In the genomic region with DNA sequence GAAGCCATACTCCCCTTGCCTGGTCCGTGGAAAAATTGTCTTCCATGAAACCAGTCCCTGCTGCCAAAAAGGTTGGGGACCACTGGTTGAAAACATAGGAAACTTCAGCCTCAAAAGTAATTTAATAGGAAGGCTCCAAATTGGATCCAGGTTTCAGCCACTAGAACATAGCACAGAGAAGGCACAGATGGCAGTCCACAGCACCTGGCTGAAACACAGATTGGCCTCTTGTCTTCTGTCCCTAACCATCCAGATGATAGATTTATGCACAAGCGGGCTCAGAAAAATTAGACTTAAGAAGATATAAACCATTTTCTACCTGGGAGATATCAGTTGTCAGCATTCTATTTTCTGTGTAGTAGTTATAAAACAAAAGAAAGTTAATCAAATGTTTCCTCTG, we compare ENCODE assay signal across 24 cellular contexts.
"Had no signal": no experiment of that assay in that cellular context is flagged by ENCODE, and none has a peak within 500 bp of the region (broad histone marks: within the 10 kb centered on the region; RNA-seq: fewer than 3 reads in every experiment).

No MANE protein-coding gene starts in this region.

- H3K27me3 ChIP-seq: colonic mucosa, dorsolateral prefrontal cortex, esophagus squamous epithelium, foreskin keratinocyte, gastrocnemius medialis, gastroesophageal sphincter, heart left ventricle, heart right ventricle, hepatocyte had no signal

- H3K27ac ChIP-seq: colonic mucosa, coronary artery, dorsolateral prefrontal cortex, epithelial cell of prostate, esophagus squamous epithelium, foreskin keratinocyte, gastrocnemius medialis, gastroesophageal sphincter, heart left ventricle, heart right ventricle, hepatocyte had no signal

- ATAC-seq: effector memory CD8-positive, alpha-beta T cell; esophagus mucosa; foreskin keratinocyte; gastrocnemius medialis; gastroesophageal sphincter; heart left ventricle; heart right ventricle had no signal

- H3K9me3 ChIP-seq: colonic mucosa, esophagus squamous epithelium, gastrocnemius medialis, gastroesophageal sphincter, heart left ventricle, heart right ventricle had no signal

- DNase-seq: colonic mucosa; cortex of kidney; dermis blood vessel endothelial cell; effector CD4-positive, alpha-beta T cell; effector CD8-positive, alpha-beta T cell; effector memory CD4-positive, alpha-beta T cell; effector memory CD8-positive, alpha-beta T cell; erythroblast; esophagus squamous epithelium; foreskin fibroblast; foreskin keratinocyte; foreskin melanocyte; gastrocnemius medialis; glutamatergic neuron; head of caudate nucleus; heart left ventricle; heart right ventricle; hippocampal formation had no signal

- H3K36me3 ChIP-seq: colonic mucosa, esophagus squamous epithelium, gastrocnemius medialis, gastroesophageal sphincter, heart left ventricle, heart right ventricle had no signal

- H3K4me1 ChIP-seq: colonic mucosa, esophagus squamous epithelium, foreskin keratinocyte, gastrocnemius medialis, gastroesophageal sphincter, heart left ventricle, heart right ventricle had no signal

- H3K4me3 ChIP-seq: colonic mucosa, coronary artery, dorsolateral prefrontal cortex, esophagus squamous epithelium, gastrocnemius medialis, gastroesophageal sphincter, heart left ventricle, heart right ventricle, hepatocyte had no signal
